In genomic region chr22:37387793-37388192, GRCh38 we compare ENCODE assay signal across 24 cellular contexts. TPM values are rescaled to one million over a fixed set of nuclear protein-coding genes. Genes with fewer than 3 reads are reported as not detected.
"Had no signal": no experiment of that assay in that cellular context is flagged by ENCODE, and none has a peak within 500 bp of the region (broad histone marks: within the 10 kb centered on the region; RNA-seq: fewer than 3 reads in every experiment).

No MANE protein-coding gene starts in this region.

- H3K9me3 ChIP-seq: body of pancreas, testis, transverse colon had no signal

- H3K27ac ChIP-seq: body of pancreas, testis, transverse colon had no signal

- FAIRE-seq: endothelial cell of umbilical vein, keratinocyte had no signal

- H3K27me3 ChIP-seq: body of pancreas, testis had no signal

- H3K4me3 ChIP-seq: body of pancreas, testis, transverse colon had no signal

- H3K36me3 ChIP-seq: transverse colon had no signal

- DNase-seq: activated CD4-positive, alpha-beta T cell treated with anti-CD3 and anti-CD28 coated beads for 4 hours; activated CD4-positive, alpha-beta T cell treated with anti-CD3 and anti-CD28 coated beads, Interleukin-2, amount 50 U/mL, for 48 hours; activated CD8-positive, alpha-beta memory T cell treated with anti-CD3 and anti-CD28 coated beads for 24 hours; activated effector memory CD4-positive, alpha-beta T cell treated with Interleukin-2 at 50 U/mL for 16 hours; activated naive CD4-positive, alpha-beta T cell treated with Interleukin-2 at 50 U/mL for 16 hours; aorta; body of pancreas; foreskin fibroblast; head of caudate nucleus; hippocampal formation; left colon; mammary epithelial cell; naive B cell; nephron progenitor cell; occipital lobe; right cardiac atrium; stimulated activated CD4-positive, alpha-beta T cell treated with anti-CD3 and anti-CD28 coated beads, Interleukin-15, amount 100 ng/mL, for 24 hours; stimulated activated CD4-positive, alpha-beta T cell treated with anti-CD3 and anti-CD28 coated beads, Interleukin-2, amount 100 ng/mL, for 24 hours; stimulated activated naive CD4-positive, alpha-beta T cell; testis; transverse colon had no signal

- H3K4me1 ChIP-seq: body of pancreas, testis, transverse colon had no signal

- ATAC-seq: body of pancreas, esophagus mucosa, left colon, right cardiac atrium had no signal

RNA-seq across cellular contexts. Expression of gene ELFN2, which starts 39.5 kb away (rescaled TPM):
- total RNA-seq: esophagus mucosa had no signal
- polyA plus RNA-seq: aorta had no signal
